Comparison of ENCODE assay signal across 29 cellular contexts in the genomic region with DNA sequence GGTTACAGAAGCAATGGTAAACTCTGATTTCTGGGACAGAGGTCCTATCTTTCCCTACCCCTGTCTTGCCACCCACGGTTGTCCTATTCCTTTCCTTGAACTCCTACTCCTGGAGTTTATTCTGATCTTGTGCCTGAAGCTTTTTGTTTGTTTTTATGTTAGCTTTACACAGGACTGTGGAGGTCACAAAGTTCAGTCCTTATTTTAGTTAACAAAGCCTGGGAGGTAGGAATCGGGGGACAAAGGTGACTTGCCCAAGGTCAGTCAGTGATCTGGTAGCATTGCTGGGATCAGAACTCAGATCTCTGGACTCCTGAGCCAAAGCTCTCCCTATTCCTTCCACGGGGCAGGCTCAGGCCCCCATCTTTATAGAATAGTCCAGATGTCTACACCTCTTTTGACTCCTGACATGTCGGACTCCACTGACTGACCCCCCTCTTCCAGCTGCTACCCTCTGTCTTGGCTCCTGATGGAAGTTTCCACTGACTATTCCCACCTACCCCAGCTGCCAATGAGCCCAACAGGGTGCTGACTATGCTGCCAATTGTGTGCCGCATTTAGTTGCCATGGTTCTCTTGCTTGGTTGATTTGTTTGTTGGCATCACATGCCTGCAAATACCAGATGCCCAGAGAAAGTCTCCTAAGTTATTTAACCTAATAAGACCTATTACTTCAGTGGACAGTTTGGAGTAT. TPM values are rescaled to one million over a fixed set of nuclear protein-coding genes. Genes with fewer than 3 reads are reported as not detected.
DNase-seq lines count a peak whose midpoint lies in the region; ATAC-seq lines count a peak whose summit lies in the region.
"Had no signal": no experiment of that assay in that cellular context is flagged by ENCODE, and none has a peak within 500 bp of the region (broad histone marks: within the 10 kb centered on the region; RNA-seq: fewer than 3 reads in every experiment).

No MANE protein-coding gene starts in this region.

- no peak overlapping the region for H2BK15ac ChIP-seq in mesendoderm (replicated peaks; ENCODE audit: low read depth)

- no peak overlapping the region for H4K5ac ChIP-seq in mesendoderm (ENCODE audit: low read length)

- WGBS in right cardiac atrium = 81% methylated on average over 5 of the region's 5 CpGs
- no CpG with 5 or more reads among the region's 5 CpGs for WGBS in mesendoderm (ENCODE audit: extremely low coverage, insufficient coverage, low lambda C conversion rate)

- H3K79me2 ChIP-seq in mesendoderm (ENCODE audit: control insufficient read depth, insufficient read depth, low read length) = no peaks in the 10 kb centered on the region
- H3K79me2 ChIP-seq: parathyroid adenoma had no signal

- no peak overlapping the region for H3K18ac ChIP-seq in mesendoderm (ENCODE audit: low read length)

- H3K4me3 ChIP-seq in right cardiac atrium (ENCODE audit: low read length) (no peak overlapping the region), mesendoderm (ENCODE audit: low read length) (no peak overlapping the region)

- no peak overlapping the region for H4K8ac ChIP-seq in mesendoderm (ENCODE audit: low read depth, low read length)

- H3K27ac ChIP-seq in right cardiac atrium (ENCODE audit: low read length) = no peak overlapping the region
- H3K27ac ChIP-seq in mesendoderm (ENCODE audit: low read depth, low read length) = no peak overlapping the region
- H3K27ac ChIP-seq: parathyroid adenoma had no signal

- intact Hi-C loops in right cardiac atrium (cut with DNase I) = no loop called here

- H2BK120ac ChIP-seq in mesendoderm (ENCODE audit: low read depth, low read length) = no peak overlapping the region

- no peak overlapping the region for H3K4me2 ChIP-seq in mesendoderm (ENCODE audit: low read length)

- no peak overlapping the region for H2AK5ac ChIP-seq in mesendoderm (ENCODE audit: low read length)

- peak in 1 of 2 donors; percentile 71 for ATAC-seq in right cardiac atrium
- ATAC-seq in HG02763 (IDR thresholded peaks at IDR 0.05; ENCODE audit: unreplicated experiment) = no peak
- ATAC-seq in HG03135 (IDR thresholded peaks at IDR 0.05; ENCODE audit: unreplicated experiment) = no peak
- ATAC-seq: activated CD4-positive, CD25-positive, alpha-beta regulatory T cell treated with anti-CD3 and anti-CD28 coated beads, Interleukin-2, amount 50 U/mL, for 24 hours; CD8-positive, alpha-beta T cell; effector memory CD8-positive, alpha-beta T cell; SK-N-SH treated with all-trans-retinoic acid at 6 μM for 48 hours; stimulated activated naive CD8-positive, alpha-beta T cell treated with anti-CD3 and anti-CD28 coated beads, Interleukin-15, amount 100 ng/mL, for 72 hours had no signal

- no peak overlapping the region for H3K9ac ChIP-seq in mesendoderm (ENCODE audit: low read length)
- H3K9ac ChIP-seq: parathyroid adenoma had no signal

- peaks cover 2% of the 10 kb centered on the region for H3K4me1 ChIP-seq in right cardiac atrium (ENCODE audit: control insufficient read depth, insufficient read depth, low read length)
- H3K4me1 ChIP-seq in mesendoderm (ENCODE audit: control insufficient read depth, low read depth, low read length) = no peaks in the 10 kb centered on the region
- H3K4me1 ChIP-seq: BE2C, parathyroid adenoma had no signal

- H2BK5ac ChIP-seq in mesendoderm (ENCODE audit: low read length) = no peak overlapping the region

- H3K27me3 ChIP-seq in right cardiac atrium (ENCODE audit: control insufficient read depth, insufficient read depth) (no peaks in the 10 kb centered on the region), mesendoderm (ENCODE audit: insufficient read depth, low read length, poor library complexity) (no peaks in the 10 kb centered on the region)

- H3K23ac ChIP-seq in mesendoderm (ENCODE audit: low read length) = no peak overlapping the region

- H3K56ac ChIP-seq in mesendoderm (ENCODE audit: low read length) = no peak overlapping the region

- H3K9me3 ChIP-seq in right cardiac atrium (ENCODE audit: control insufficient read depth, low read length) = no peaks in the 10 kb centered on the region
- H3K9me3 ChIP-seq: BE2C had no signal

- DNase-seq in DMS 273 treated with DMSO at 0.1 percent for 48 hours (lab: John Stamatoyannopoulos, UW) (peak; percentile 18), NCI-H446 treated with DMSO at 0.1 percent for 48 hours (lab: John Stamatoyannopoulos, UW) (peak; percentile 74), right cardiac atrium (peak in 2 of 3 donors; percentile 16 to 19), mesendoderm (peak; percentile 27), NCI-H1417 treated with DMSO at 0.1 percent for 48 hours (lab: John Stamatoyannopoulos, UW) (no peak)
- DNase-seq: ACHN; activated CD4-positive, alpha-beta T cell treated with anti-CD3 and anti-CD28 coated beads, Interleukin-2, amount 50 U/mL, for 4 hours; activated naive CD4-positive, alpha-beta T cell treated with Interleukin-2 at 50 U/mL for 16 hours; BE2C; CD8-positive, alpha-beta T cell; central memory CD4-positive, alpha-beta T cell; cortex of kidney; effector memory CD8-positive, alpha-beta T cell; EL; H9; mammary epithelial cell; NCI-H1436 treated with DMSO at 0.1 percent for 48 hours; NCI-H2107; stimulated activated CD4-positive, alpha-beta T cell treated with anti-CD3 and anti-CD28 coated beads, Interleukin-2, amount 100 ng/mL, for 48 hours; stimulated activated naive CD8-positive, alpha-beta T cell treated with anti-CD3 and anti-CD28 coated beads, Interleukin-15, amount 100 ng/mL, for 72 hours; T-helper 2 cell had no signal

- H3K79me1 ChIP-seq in mesendoderm (ENCODE audit: low read length) = no peaks in the 10 kb centered on the region

- H3K4ac ChIP-seq in mesendoderm (ENCODE audit: low read depth, low read length) = no peak overlapping the region

- no peaks in the 10 kb centered on the region for H3K36me3 ChIP-seq in mesendoderm (ENCODE audit: control insufficient read depth, insufficient read depth, low read length)
- H3K36me3 ChIP-seq: BE2C had no signal

RNA-seq across cellular contexts. Expression of gene F5, which starts 9.9 kb away (rescaled TPM):
- total RNA-seq in right cardiac atrium = 10 to 100 TPM in 2 of 4 donors, 1 to 10 TPM in 2; 4.0 to 16.5 (median 8.7) TPM
- 6.8 TPM for polyA plus RNA-seq in right cardiac atrium
- 0.08 TPM for polyA plus RNA-seq in mesendoderm (2013, experiment 1 of 2)
- 0.08 TPM for polyA plus RNA-seq in mesendoderm (2013, experiment 2 of 2)
- total RNA-seq: epithelial cell of proximal tubule, mammary epithelial cell, NCI-H460, neural crest cell had no signal

RNA-seq across cellular contexts. Expression of gene SELP, which starts 53.5 kb away (rescaled TPM):
- 10 to 100 TPM in 3 of 4 donors, 1 to 10 TPM in 1; 8.8 to 24.8 (median 16.1) TPM for total RNA-seq in right cardiac atrium
- 8.2 TPM for polyA plus RNA-seq in right cardiac atrium
- polyA plus RNA-seq in mesendoderm (2013, experiment 1 of 2) = not detected
- not detected for polyA plus RNA-seq in mesendoderm (2013, experiment 2 of 2)
- total RNA-seq: epithelial cell of proximal tubule, H9, mammary epithelial cell, NCI-H460, neural crest cell had no signal
- polyA plus RNA-seq: mammary epithelial cell had no signal
